5 cellular contexts compared by ENCODE assay signal in the genomic region with DNA sequence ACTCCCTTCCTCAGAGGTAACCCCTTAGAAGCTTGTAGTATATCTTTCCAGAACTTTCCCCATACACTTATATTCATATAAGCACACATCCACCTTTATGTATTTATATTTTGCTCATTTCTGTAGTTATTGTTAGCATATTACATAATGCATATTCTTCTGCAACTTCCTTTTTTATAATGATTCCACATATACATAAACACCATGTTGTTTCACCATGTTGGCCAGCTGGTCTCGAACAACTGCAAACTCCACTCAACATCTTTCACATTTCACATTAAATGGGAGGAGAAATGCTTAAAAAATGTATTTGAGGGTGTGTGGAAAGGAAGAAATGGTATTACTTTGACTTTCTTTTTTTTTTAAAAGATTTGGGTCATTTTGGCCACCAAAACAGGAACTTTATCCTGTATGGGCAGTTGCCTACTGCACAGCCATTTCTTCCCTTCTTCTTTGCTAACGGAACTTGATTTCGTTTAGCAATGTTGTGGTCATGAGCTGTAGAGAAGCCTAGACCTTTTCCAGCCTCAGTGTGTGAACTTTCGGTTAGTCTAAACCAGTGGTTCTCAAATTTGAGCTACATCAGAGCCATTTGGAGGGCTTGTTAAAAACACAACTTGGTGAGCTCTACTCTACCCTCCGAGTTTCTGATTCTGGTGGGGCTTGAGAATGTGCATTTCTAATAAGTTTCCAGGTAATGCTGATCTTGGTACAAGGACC. TPM values are rescaled to one million over a fixed set of nuclear protein-coding genes. Genes with fewer than 3 reads are reported as not detected.
"Had no signal": no experiment of that assay in that cellular context is flagged by ENCODE, and none has a peak within 500 bp of the region (broad histone marks: within the 10 kb centered on the region; RNA-seq: fewer than 3 reads in every experiment).

No MANE protein-coding gene starts in this region.

RNA-seq across cellular contexts. Expression of a gene that starts 12.7 kb away (rescaled TPM):
- total RNA-seq: activated CD4-positive, alpha-beta memory T cell treated with anti-CD3 and anti-CD28 coated beads for 36 hours; activated T-helper 1 cell treated with anti-CD3 and anti-CD28 coated beads, Interleukin-12 subunit alpha, Interleukin-12 subunit beta, Interleukin-2, Interleukin-4 antibody, amounts not matched to agents 30 ng/mL and 10 ng/mL and 1 ng/mL, durations not matched to agents 14 hours and 24 hours and 36 hours; epithelial cell of proximal tubule; fibroblast of villous mesenchyme had no signal
- polyA plus RNA-seq: neural cell had no signal

RNA-seq across cellular contexts. Expression of a gene that starts 19.3 kb away (rescaled TPM):
- total RNA-seq: activated CD4-positive, alpha-beta memory T cell treated with anti-CD3 and anti-CD28 coated beads for 36 hours; activated T-helper 1 cell treated with anti-CD3 and anti-CD28 coated beads, Interleukin-12 subunit alpha, Interleukin-12 subunit beta, Interleukin-2, Interleukin-4 antibody, amounts not matched to agents 30 ng/mL and 10 ng/mL and 1 ng/mL, durations not matched to agents 14 hours and 24 hours and 36 hours; epithelial cell of proximal tubule; fibroblast of villous mesenchyme had no signal
- polyA plus RNA-seq: neural cell had no signal
